8 cellular contexts compared by ENCODE assay signal in the genomic region with DNA sequence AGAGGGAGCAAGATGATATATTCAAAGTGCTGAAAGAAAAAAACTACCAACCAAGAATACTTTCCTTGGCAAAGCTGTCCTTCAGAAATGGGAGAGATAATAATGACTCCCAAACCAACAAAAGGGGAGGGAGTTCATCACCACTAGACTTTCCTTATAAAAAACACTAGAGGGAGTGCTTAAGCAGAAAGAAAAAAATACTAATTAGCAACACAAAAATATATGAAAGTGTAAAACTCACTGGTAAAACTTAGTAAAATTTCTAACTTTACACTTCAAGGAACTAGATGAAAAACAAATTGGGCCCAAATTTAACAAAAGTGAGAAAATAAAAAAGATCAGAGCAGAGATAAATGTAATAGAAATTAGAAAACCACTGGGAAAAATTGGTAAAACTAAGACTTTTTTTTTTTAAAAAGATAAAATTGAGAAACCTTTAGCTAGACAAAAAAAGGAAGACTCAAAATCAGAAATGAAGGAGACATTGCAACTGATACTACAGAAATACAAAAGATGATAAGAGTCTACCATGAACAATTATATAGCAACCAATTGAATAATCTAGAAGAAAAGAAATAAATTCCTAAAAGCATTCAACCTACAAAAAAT.
DNase-seq lines count a peak whose midpoint lies in the region; ATAC-seq and TF ChIP-seq lines count a peak whose summit lies in the region.

No MANE protein-coding gene starts in this region.

- H3K36me3 Mint-ChIP-seq in activated T-helper 1 cell treated with anti-CD3 and anti-CD28 coated beads, Interleukin-12 subunit alpha, Interleukin-12 subunit beta, Interleukin-2, Interleukin-4 antibody, amounts not matched to agents 30 ng/mL and 10 ng/mL and 1 ng/mL, durations not matched to agents 14 hours and 24 hours and 36 hours (ENCODE audit: low read depth) = peaks cover 3% of the 10 kb centered on the region

- H3K4me3 Mint-ChIP-seq in activated T-helper 1 cell treated with anti-CD3 and anti-CD28 coated beads, Interleukin-12 subunit alpha, Interleukin-12 subunit beta, Interleukin-2, Interleukin-4 antibody, amounts not matched to agents 30 ng/mL and 10 ng/mL and 1 ng/mL, durations not matched to agents 14 hours and 24 hours and 36 hours = no peak overlapping the region

- H3K27ac Mint-ChIP-seq in activated T-helper 1 cell treated with anti-CD3 and anti-CD28 coated beads, Interleukin-12 subunit alpha, Interleukin-12 subunit beta, Interleukin-2, Interleukin-4 antibody, amounts not matched to agents 30 ng/mL and 10 ng/mL and 1 ng/mL, durations not matched to agents 14 hours and 24 hours and 36 hours = no peak overlapping the region

- H3K4me1 Mint-ChIP-seq in activated T-helper 1 cell treated with anti-CD3 and anti-CD28 coated beads, Interleukin-12 subunit alpha, Interleukin-12 subunit beta, Interleukin-2, Interleukin-4 antibody, amounts not matched to agents 30 ng/mL and 10 ng/mL and 1 ng/mL, durations not matched to agents 14 hours and 24 hours and 36 hours (ENCODE audit: low read depth) = no peaks in the 10 kb centered on the region

- peaks cover 3% of the 10 kb centered on the region for H3K9me3 Mint-ChIP-seq in activated T-helper 1 cell treated with anti-CD3 and anti-CD28 coated beads, Interleukin-12 subunit alpha, Interleukin-12 subunit beta, Interleukin-2, Interleukin-4 antibody, amounts not matched to agents 30 ng/mL and 10 ng/mL and 1 ng/mL, durations not matched to agents 14 hours and 24 hours and 36 hours

- CTCF ChIA-PET in HEK293T (lab: Yijun Ruan, JAX) = interaction anchor here (1.4 kb wide), 1 partner anchor 15 kb away, joined by 5 read pairs; no protein-coding TSS in a partner anchor
- CTCF ChIA-PET in RWPE1 (lab: Yijun Ruan, JAX) = interaction anchor here (0.5 to 2.0 kb wide), 7 partner anchors 16 to 1751 kb away, joined by 3 to 8 read pairs (median 4); no protein-coding TSS in a partner anchor

- POLR2A ChIA-PET in HEK293T (lab: Yijun Ruan, JAX) = no interaction called here
- POLR2A ChIA-PET in RWPE1 (lab: Yijun Ruan, JAX; ENCODE audit: low non-redundant PET) = no interaction called here

- intact Hi-C loops in activated T-helper 1 cell treated with anti-CD3 and anti-CD28 coated beads, Interleukin-12 subunit alpha, Interleukin-12 subunit beta, Interleukin-2, Interleukin-4 antibody, amounts not matched to agents 30 ng/mL and 10 ng/mL and 1 ng/mL, durations not matched to agents 14 hours and 24 hours and 36 hours (cut with micrococcal nuclease) = loop anchor here (1.0 to 5.0 kb wide), 2 partner anchors 64 to 230 kb away; no protein-coding TSS in a partner anchor

- TF ChIP-seq CTCF in RWPE1 (conservative IDR thresholded peaks at IDR 0.05; ENCODE audit: low read depth) (peak; percentile 20; the same call in 1 of the 2 replicates), foreskin fibroblast (IDR thresholded peaks at IDR 0.05; ENCODE audit: low read depth, low read length) (peak; percentile 44)

- DNase-seq in AG20443 (ENCODE audit: low spot score) (peak; percentile 25), HEK293T (ENCODE audit: extremely low spot score) (peak; percentile 12), RWPE1 (ENCODE audit: low spot score) (peak; percentile 38), foreskin fibroblast (peak in 1 of 2 donors; percentile 56), NCI-H748 (lab: John Stamatoyannopoulos, UW; ENCODE audit: unreplicated experiment) (no peak)
- DNase-seq in activated T-helper 1 cell treated with anti-CD3 and anti-CD28 coated beads, Interleukin-12 subunit alpha, Interleukin-12 subunit beta, Interleukin-2, Interleukin-4 antibody, amounts not matched to agents 30 ng/mL and 10 ng/mL and 1 ng/mL, durations not matched to agents 14 hours and 24 hours and 36 hours (ENCODE audit: low spot score) = no peak

- ATAC-seq in HG02884 (IDR thresholded peaks at IDR 0.05; ENCODE audit: unreplicated experiment) (no peak), HG03521 (IDR thresholded peaks at IDR 0.05; ENCODE audit: unreplicated experiment) (no peak)

- H3K27ac ChIP-seq in RWPE1 = no peak overlapping the region

- no peak overlapping the region for H3K4me3 ChIP-seq in foreskin fibroblast (ENCODE audit: low read depth in 1 of 2, low read length in 2 of 2)

- H3K27me3 Mint-ChIP-seq in activated T-helper 1 cell treated with anti-CD3 and anti-CD28 coated beads, Interleukin-12 subunit alpha, Interleukin-12 subunit beta, Interleukin-2, Interleukin-4 antibody, amounts not matched to agents 30 ng/mL and 10 ng/mL and 1 ng/mL, durations not matched to agents 14 hours and 24 hours and 36 hours (ENCODE audit: insufficient read depth) = peaks cover 36% of the 10 kb centered on the region

TF ChIP-seq in HEK293T, 16 proteins besides CTCF, POLR2A, EP300 and RAD21:
- TF ChIP-seq NFRKB (IDR thresholded peaks at IDR 0.05) (no peak), ELF4 (IDR thresholded peaks at IDR 0.05) (no peak), SUZ12 (IDR thresholded peaks at IDR 0.05) (no peak), ZNF384 (IDR thresholded peaks at IDR 0.05) (no peak), SP1 (IDR thresholded peaks at IDR 0.05) (no peak), CTBP1 (IDR thresholded peaks at IDR 0.05; ENCODE audit: borderline replicate concordance) (no peak), L3MBTL2 (conservative IDR thresholded peaks at IDR 0.05) (no peak), LEF1 (IDR thresholded peaks at IDR 0.05; ENCODE audit: borderline replicate concordance) (no peak), FOXM1 (IDR thresholded peaks at IDR 0.05; ENCODE audit: borderline replicate concordance) (no peak), FOXA1 (IDR thresholded peaks at IDR 0.05) (no peak), BHLHE40 (IDR thresholded peaks at IDR 0.05; ENCODE audit: borderline replicate concordance) (no peak)
- TF ChIP-seq, protein P1, sequence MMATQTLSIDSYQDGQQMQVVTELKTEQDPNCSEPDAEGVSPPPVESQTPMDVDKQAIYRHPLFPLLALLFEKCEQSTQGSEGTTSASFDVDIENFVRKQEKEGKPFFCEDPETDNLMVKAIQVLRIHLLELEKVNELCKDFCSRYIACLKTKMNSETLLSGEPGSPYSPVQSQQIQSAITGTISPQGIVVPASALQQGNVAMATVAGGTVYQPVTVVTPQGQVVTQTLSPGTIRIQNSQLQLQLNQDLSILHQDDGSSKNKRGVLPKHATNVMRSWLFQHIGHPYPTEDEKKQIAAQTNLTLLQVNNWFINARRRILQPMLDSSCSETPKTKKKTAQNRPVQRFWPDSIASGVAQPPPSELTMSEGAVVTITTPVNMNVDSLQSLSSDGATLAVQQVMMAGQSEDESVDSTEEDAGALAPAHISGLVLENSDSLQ (IDR thresholded peaks at IDR 0.05) = no peak

Comparison
In these comparisons a context has a peak if more than half of its experiments do, and no peak if none do; other contexts are left out.
1. DNase-seq: peak in AG20443 (single experiment), HEK293T (single experiment) and RWPE1 (single experiment); none in activated T-helper 1 cell treated with anti-CD3 and anti-CD28 coated beads, Interleukin-12 subunit alpha, Interleukin-12 subunit beta, Interleukin-2, Interleukin-4 antibody, amounts not matched to agents 30 ng/mL and 10 ng/mL and 1 ng/mL, durations not matched to agents 14 hours and 24 hours and 36 hours (single experiment) and NCI-H748 (single experiment).